ENCODE assay signal across 22 cellular contexts in the genomic region with DNA sequence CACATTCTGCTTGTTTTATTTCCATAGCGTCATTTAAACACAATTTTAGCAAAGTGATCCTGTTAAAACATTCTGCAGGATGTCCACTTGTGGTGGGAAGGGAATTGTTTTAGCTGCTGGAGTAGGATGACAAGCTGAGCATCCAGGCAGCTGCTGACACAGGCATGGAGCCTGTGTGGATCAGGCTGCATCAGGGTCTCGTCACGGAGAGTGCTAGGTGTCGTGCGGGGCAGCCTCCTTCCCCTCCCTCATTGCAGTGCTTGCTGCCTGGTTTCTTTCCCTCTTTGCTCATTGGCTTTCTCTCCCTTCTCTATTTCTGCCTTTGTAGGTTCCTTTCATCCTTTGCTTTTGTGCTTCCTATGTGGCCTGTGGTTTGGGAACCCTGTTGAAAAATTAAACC.
"Had no signal": no experiment of that assay in that cellular context is flagged by ENCODE, and none has a peak within 500 bp of the region (broad histone marks: within the 10 kb centered on the region; RNA-seq: fewer than 3 reads in every experiment).

No MANE protein-coding gene starts in this region.

- DNase-seq: activated CD4-positive, alpha-beta memory T cell treated with anti-CD3 and anti-CD28 coated beads, Interleukin-2, amount 10 ng/mL, durations not matched to agents 7 days and 5 days; activated CD4-positive, alpha-beta T cell treated with anti-CD3 and anti-CD28 coated beads, Interleukin-2, amount 10 ng/mL, durations not matched to agents 24 days and 14 days; activated CD8-positive, alpha-beta memory T cell treated with anti-CD3 and anti-CD28 coated beads, Interleukin-2, amount 10 ng/mL, durations not matched to agents 7 days and 5 days; activated effector memory CD4-positive, alpha-beta T cell treated with anti-CD3 and anti-CD28 coated beads, Interleukin-2, amount 50 U/mL, for 16 hours; activated naive CD4-positive, alpha-beta T cell treated with anti-CD3 and anti-CD28 coated beads, Interleukin-2, amount 10 ng/mL, durations not matched to agents 7 days and 5 days; activated T-cell treated with anti-CD3 and anti-CD28 coated beads for 4 hours; amygdala; brain microvascular endothelial cell; central memory CD4-positive, alpha-beta T cell; effector memory CD4-positive, alpha-beta T cell; foreskin melanocyte; glutamatergic neuron; pancreas; psoas muscle; spleen; stimulated activated CD4-positive, alpha-beta T cell treated with anti-CD3 and anti-CD28 coated beads, Interleukin-4, amount 100 ng/mL, for 1 hour; stimulated activated naive CD4-positive, alpha-beta T cell; testis; upper lobe of left lung had no signal

- H3K4me1 ChIP-seq: pancreas, psoas muscle, spleen, testis, upper lobe of left lung had no signal

- H3K36me3 ChIP-seq: brain microvascular endothelial cell, pancreas, right atrium auricular region, spleen, upper lobe of left lung had no signal

- H3K4me3 ChIP-seq: hepatocyte, pancreas, psoas muscle, right atrium auricular region, spleen, testis, upper lobe of left lung had no signal

- H3K27ac ChIP-seq: brain microvascular endothelial cell, hepatocyte, pancreas, psoas muscle, right atrium auricular region, spleen, testis, upper lobe of left lung had no signal

- ATAC-seq: activated CD4-positive, CD25-positive, alpha-beta regulatory T cell treated with anti-CD3 and anti-CD28 coated beads, Interleukin-2, amount 50 U/mL, for 24 hours; activated CD8-positive, alpha-beta memory T cell treated with anti-CD3 and anti-CD28 coated beads, Interleukin-2, amount 10 ng/mL, durations not matched to agents 7 days and 5 days; psoas muscle had no signal

- H3K27me3 ChIP-seq: brain microvascular endothelial cell, hepatocyte, right atrium auricular region, testis, upper lobe of left lung had no signal

- H3K9me3 ChIP-seq: pancreas, psoas muscle, right atrium auricular region, spleen, testis, upper lobe of left lung had no signal
